Comparison of ENCODE assay signal across 8 cellular contexts in genomic region chr1:24321712-24322635, GRCh38. TPM values are rescaled to one million over a fixed set of nuclear protein-coding genes. Genes with fewer than 3 reads are reported as not detected.
DNase-seq lines count a peak whose midpoint lies in the region; ATAC-seq and TF ChIP-seq lines count a peak whose summit lies in the region.

No MANE protein-coding gene starts in this region.

- peaks cover 76% of the 10 kb centered on the region for H3K27me3 ChIP-seq in skeletal muscle satellite cell (ENCODE audit: control insufficient read depth, insufficient read depth, low read length)

- in situ Hi-C loops in GM13977 (cut with MboI; ENCODE audit: low pct_unique_long_range_greater_than_20kb, low sequenced_read_pairs, unreplicated experiment), result no loop called here

- H3K27ac Mint-ChIP-seq in T-helper 1 cell treated with Interleukin-12 subunit alpha and Interleukin-12 subunit beta and Interleukin-4 antibody, amounts not matched to agents 30 μg/mL and 1 μg/mL, for 36 hours, result peak overlapping the region; percentile 55

- H3K27me3 Mint-ChIP-seq in T-helper 1 cell treated with Interleukin-12 subunit alpha and Interleukin-12 subunit beta and Interleukin-4 antibody, amounts not matched to agents 30 μg/mL and 1 μg/mL, for 36 hours (ENCODE audit: low read depth), result peaks cover 93% of the 10 kb centered on the region

- H3K9me3 Mint-ChIP-seq in T-helper 1 cell treated with Interleukin-12 subunit alpha and Interleukin-12 subunit beta and Interleukin-4 antibody, amounts not matched to agents 30 μg/mL and 1 μg/mL, for 36 hours, result no peaks in the 10 kb centered on the region

- peak overlapping the region; percentile 70 for H3K4me3 ChIP-seq in skeletal muscle satellite cell (ENCODE audit: low read length)

- peaks cover 17% of the 10 kb centered on the region for H3K4me1 ChIP-seq in skeletal muscle satellite cell (ENCODE audit: control insufficient read depth, insufficient read depth, low read length)

- H3K9ac ChIP-seq in skeletal muscle satellite cell (ENCODE audit: low read depth, low read length), result peak overlapping the region; percentile 75

- H3K9me3 ChIP-seq in skeletal muscle satellite cell (replicated peaks; ENCODE audit: low read length), result no peaks in the 10 kb centered on the region

- no peaks in the 10 kb centered on the region for H3K36me3 ChIP-seq in skeletal muscle satellite cell (ENCODE audit: insufficient read depth, low read length)

- peaks cover 30% of the 10 kb centered on the region for H3K4me1 Mint-ChIP-seq in T-helper 1 cell treated with Interleukin-12 subunit alpha and Interleukin-12 subunit beta and Interleukin-4 antibody, amounts not matched to agents 30 μg/mL and 1 μg/mL, for 36 hours (ENCODE audit: low read depth)

- H3K4me2 ChIP-seq in skeletal muscle satellite cell (ENCODE audit: low read length), result peak overlapping the region; percentile 86

- no peak for TF ChIP-seq CTCF in GM13977 (IDR thresholded peaks at IDR 0.05; ENCODE audit: extremely low read depth, insufficient read depth, missing control alignments)

- peak overlapping the region; percentile 56 for H3K4me3 Mint-ChIP-seq in T-helper 1 cell treated with Interleukin-12 subunit alpha and Interleukin-12 subunit beta and Interleukin-4 antibody, amounts not matched to agents 30 μg/mL and 1 μg/mL, for 36 hours

- DNase-seq in GM13977 (ENCODE audit: low spot score) (peak; percentile 88), amniotic epithelial cell (ENCODE audit: low read depth) (peak; percentile 87), hepatic stellate cell (ENCODE audit: low spot score) (peak; percentile 63)

- peak; percentile 58 for ATAC-seq in HG03442 (IDR thresholded peaks at IDR 0.05; ENCODE audit: unreplicated experiment)
- no peak for ATAC-seq in HG03457 (IDR thresholded peaks at IDR 0.05; ENCODE audit: unreplicated experiment)
- no peak for ATAC-seq in HG03521 (IDR thresholded peaks at IDR 0.05; ENCODE audit: unreplicated experiment)

- peaks cover 3% of the 10 kb centered on the region for H3K36me3 Mint-ChIP-seq in T-helper 1 cell treated with Interleukin-12 subunit alpha and Interleukin-12 subunit beta and Interleukin-4 antibody, amounts not matched to agents 30 μg/mL and 1 μg/mL, for 36 hours (ENCODE audit: low read depth)

RNA-seq across cellular contexts. Expression of gene GRHL3, which starts 2.8 kb away (rescaled TPM):
- total RNA-seq in skeletal muscle satellite cell (2012; rRNA removed), result 0.25 TPM in 1 of 2 replicates, not detected in the other
